1 cellular context compared by ENCODE assay signal in genomic region chr12:29709056-29709455, GRCh38.
TF ChIP-seq lines count a peak whose summit lies in the region.

No MANE protein-coding gene starts in this region.

TF ChIP-seq in WTC11, 78 proteins besides CTCF, POLR2A, EP300 and RAD21 (continued from another document):
- TF ChIP-seq, protein P1, sequence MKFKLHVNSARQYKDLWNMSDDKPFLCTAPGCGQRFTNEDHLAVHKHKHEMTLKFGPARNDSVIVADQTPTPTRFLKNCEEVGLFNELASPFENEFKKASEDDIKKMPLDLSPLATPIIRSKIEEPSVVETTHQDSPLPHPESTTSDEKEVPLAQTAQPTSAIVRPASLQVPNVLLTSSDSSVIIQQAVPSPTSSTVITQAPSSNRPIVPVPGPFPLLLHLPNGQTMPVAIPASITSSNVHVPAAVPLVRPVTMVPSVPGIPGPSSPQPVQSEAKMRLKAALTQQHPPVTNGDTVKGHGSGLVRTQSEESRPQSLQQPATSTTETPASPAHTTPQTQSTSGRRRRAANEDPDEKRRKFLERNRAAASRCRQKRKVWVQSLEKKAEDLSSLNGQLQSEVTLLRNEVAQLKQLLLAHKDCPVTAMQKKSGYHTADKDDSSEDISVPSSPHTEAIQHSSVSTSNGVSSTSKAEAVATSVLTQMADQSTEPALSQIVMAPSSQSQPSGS (CRISPR knock-in tag; IDR thresholded peaks at IDR 0.05; ENCODE audit: borderline replicate concordance, low read depth) = no peak
- no peak for TF ChIP-seq HMGA2 (CRISPR knock-in tag; IDR thresholded peaks at IDR 0.05)
- no peak for TF ChIP-seq GTF2I (CRISPR knock-in tag; conservative IDR thresholded peaks at IDR 0.05)
- no peak for TF ChIP-seq ATF3 (CRISPR knock-in tag; conservative IDR thresholded peaks at IDR 0.05)
- no peak for TF ChIP-seq FOXJ3 (CRISPR knock-in tag; IDR thresholded peaks at IDR 0.05; ENCODE audit: borderline replicate concordance)
- TF ChIP-seq MYBL2 (CRISPR knock-in tag; IDR thresholded peaks at IDR 0.05) = no peak
- no peak for TF ChIP-seq ZNF232 (CRISPR knock-in tag; IDR thresholded peaks at IDR 0.05)
- no peak for TF ChIP-seq RORB (CRISPR knock-in tag; IDR thresholded peaks at IDR 0.05)
